ENCODE assay signal across 10 cellular contexts in genomic region chr14:73227812-73228781, GRCh38. TPM values are rescaled to one million over a fixed set of nuclear protein-coding genes. Genes with fewer than 3 reads are reported as not detected.
DNase-seq lines count a peak whose midpoint lies in the region; ATAC-seq lines count a peak whose summit lies in the region.
"Had no signal": no experiment of that assay in that cellular context is flagged by ENCODE, and none has a peak within 500 bp of the region (broad histone marks: within the 10 kb centered on the region; RNA-seq: fewer than 3 reads in every experiment).

No MANE protein-coding gene starts in this region.

- H2BK15ac ChIP-seq in mesendoderm (replicated peaks; ENCODE audit: low read depth) = no peak overlapping the region

- no peak overlapping the region for H3K4me2 ChIP-seq in mesendoderm (ENCODE audit: low read length)

- no peak overlapping the region for H3K4ac ChIP-seq in mesendoderm (ENCODE audit: low read depth, low read length)

- H4K8ac ChIP-seq in mesendoderm (ENCODE audit: low read depth, low read length) = no peak overlapping the region

- H3K36me3 Mint-ChIP-seq in dendritic cell treated with granulocyte-macrophage colony-stimulating factor and Interleukin-4, amounts not matched to agents 40 ng/mL and 50 ng/mL, for 4 days (ENCODE audit: low read depth) = peaks cover 64% of the 10 kb centered on the region

- peaks cover 20% of the 10 kb centered on the region for H3K27me3 Mint-ChIP-seq in dendritic cell treated with granulocyte-macrophage colony-stimulating factor and Interleukin-4, amounts not matched to agents 40 ng/mL and 50 ng/mL, for 4 days

- no peaks in the 10 kb centered on the region for H3K36me3 ChIP-seq in mesendoderm (ENCODE audit: control insufficient read depth, insufficient read depth, low read length)

- ATAC-seq in HG03571 (IDR thresholded peaks at IDR 0.05; ENCODE audit: unreplicated experiment) (no peak), HG03175 (IDR thresholded peaks at IDR 0.05; ENCODE audit: unreplicated experiment) (no peak), HG03354 (IDR thresholded peaks at IDR 0.05; ENCODE audit: poor library complexity, severe bottlenecking, unreplicated experiment) (no peak)

- in situ Hi-C loops in ACHN (cut with HindIII; ENCODE audit: low pct_ligation_motif_present, low pct_unique_long_range_greater_than_20kb, low sequenced_read_pairs) = no loop called here

- H3K18ac ChIP-seq in mesendoderm (ENCODE audit: low read length) = no peak overlapping the region

- no peak overlapping the region for H3K23ac ChIP-seq in mesendoderm (ENCODE audit: low read length)

- intact Hi-C loops in dendritic cell treated with granulocyte-macrophage colony-stimulating factor and Interleukin-4, amounts not matched to agents 40 ng/mL and 50 ng/mL, for 4 days (cut with micrococcal nuclease) = no loop called here

- no peak overlapping the region for H3K4me3 Mint-ChIP-seq in dendritic cell treated with granulocyte-macrophage colony-stimulating factor and Interleukin-4, amounts not matched to agents 40 ng/mL and 50 ng/mL, for 4 days
- H3K4me3 Mint-ChIP-seq: activated B cell treated with CpG ODN at 0.5 μM for 24 hours had no signal

- no peak overlapping the region for H3K9ac ChIP-seq in mesendoderm (ENCODE audit: low read length)
- H3K9ac ChIP-seq: BLaER1 treated with 17β-estradiol and CSF1 and Interleukin-3, amounts not matched to agents 10 nM and 100 nM had no signal

- H3K79me1 ChIP-seq in mesendoderm (ENCODE audit: low read length) = no peaks in the 10 kb centered on the region

- peak overlapping the region; percentile 12 for H3K27ac Mint-ChIP-seq in dendritic cell treated with granulocyte-macrophage colony-stimulating factor and Interleukin-4, amounts not matched to agents 40 ng/mL and 50 ng/mL, for 4 days
- H3K27ac Mint-ChIP-seq: activated B cell treated with CpG ODN at 0.5 μM for 24 hours had no signal

- no peak overlapping the region for H2AK5ac ChIP-seq in mesendoderm (ENCODE audit: low read length)

- no peak overlapping the region for H2BK120ac ChIP-seq in mesendoderm (ENCODE audit: low read depth, low read length)

- H3K4me1 ChIP-seq in mesendoderm (ENCODE audit: control insufficient read depth, low read depth, low read length) = no peaks in the 10 kb centered on the region

- DNase-seq in ACHN = peak; percentile 93
- DNase-seq in NCI-H2227 (lab: John Stamatoyannopoulos, UW; ENCODE audit: unreplicated experiment) = peak; percentile 82
- peak; percentile 27 for DNase-seq in mesendoderm
- DNase-seq in stimulated activated CD4-positive, alpha-beta T cell treated with anti-CD3 and anti-CD28 coated beads, Interleukin-15, amount 100 ng/mL, for 24 hours = no peak
- DNase-seq: activated B cell treated with CpG ODN at 0.5 μM for 24 hours had no signal

- no peak overlapping the region for H3K27ac ChIP-seq in mesendoderm (ENCODE audit: low read depth, low read length)
- H3K27ac ChIP-seq: BLaER1 treated with 17β-estradiol and CSF1 and Interleukin-3, amounts not matched to agents 10 nM and 100 nM had no signal

- no peak overlapping the region for H4K5ac ChIP-seq in mesendoderm (ENCODE audit: low read length)

- H3K56ac ChIP-seq in mesendoderm (ENCODE audit: low read length) = no peak overlapping the region

- no peak overlapping the region for H2BK5ac ChIP-seq in mesendoderm (ENCODE audit: low read length)

- no peaks in the 10 kb centered on the region for H3K9me3 Mint-ChIP-seq in dendritic cell treated with granulocyte-macrophage colony-stimulating factor and Interleukin-4, amounts not matched to agents 40 ng/mL and 50 ng/mL, for 4 days
- H3K9me3 Mint-ChIP-seq: activated B cell treated with CpG ODN at 0.5 μM for 24 hours had no signal

- no peaks in the 10 kb centered on the region for H3K79me2 ChIP-seq in mesendoderm (ENCODE audit: control insufficient read depth, insufficient read depth, low read length)

- no CpG with 5 or more reads among the region's 25 CpGs for WGBS in mesendoderm (ENCODE audit: extremely low coverage, insufficient coverage, low lambda C conversion rate)

- peaks cover 10% of the 10 kb centered on the region for H3K4me1 Mint-ChIP-seq in dendritic cell treated with granulocyte-macrophage colony-stimulating factor and Interleukin-4, amounts not matched to agents 40 ng/mL and 50 ng/mL, for 4 days (ENCODE audit: low read depth)

- no peak overlapping the region for H3K4me3 ChIP-seq in mesendoderm (ENCODE audit: low read length)
- H3K4me3 ChIP-seq: BLaER1 treated with 17β-estradiol and CSF1 and Interleukin-3, amounts not matched to agents 10 nM and 100 nM had no signal

- no peaks in the 10 kb centered on the region for H3K27me3 ChIP-seq in mesendoderm (ENCODE audit: insufficient read depth, low read length, poor library complexity)

RNA-seq across cellular contexts. Expression of gene PAPLN, which starts 9.2 kb away (rescaled TPM):
- polyA plus RNA-seq in mesendoderm (2013, experiment 1 of 2) = 0.14 TPM
- 0.11 TPM for polyA plus RNA-seq in mesendoderm (2013, experiment 2 of 2)
